Comparison of ENCODE assay signal across 19 cellular contexts in the genomic region with DNA sequence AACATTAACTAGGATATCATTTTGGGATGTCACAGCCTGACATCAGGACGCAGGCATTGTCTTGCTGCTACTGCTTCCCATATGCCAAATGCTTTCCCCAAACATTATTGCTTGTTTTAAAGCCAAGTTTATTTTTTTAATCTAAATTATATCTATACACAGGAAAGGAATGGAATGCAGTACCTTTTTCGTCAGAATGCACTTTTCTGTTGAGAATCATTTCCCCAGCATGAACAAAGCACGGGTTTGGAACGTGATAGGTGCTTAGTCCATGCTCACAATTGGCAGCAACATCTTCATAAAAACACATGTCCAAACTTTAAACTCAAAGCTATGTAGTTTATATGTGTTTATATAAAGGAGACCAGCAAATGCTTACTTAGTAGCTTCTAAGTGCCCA.
"Had no signal": no experiment of that assay in that cellular context is flagged by ENCODE, and none has a peak within 500 bp of the region (broad histone marks: within the 10 kb centered on the region; RNA-seq: fewer than 3 reads in every experiment).

No MANE protein-coding gene starts in this region.

- H3K27ac ChIP-seq: colonic mucosa, esophagus squamous epithelium, gastrocnemius medialis, left ventricle myocardium inferior, thoracic aorta, upper lobe of left lung, VCaP had no signal

- H3K9me3 ChIP-seq: colonic mucosa, esophagus squamous epithelium, gastrocnemius medialis, left ventricle myocardium inferior, spleen, thoracic aorta, upper lobe of left lung had no signal

- H3K27ac Mint-ChIP-seq: activated CD4-positive, alpha-beta T cell treated with anti-CD3 and anti-CD28 coated beads, Interleukin-2, amount 10 ng/mL, durations not matched to agents 7 days and 5 days; activated naive CD8-positive, alpha-beta T cell; progenitor cell of endocrine pancreas had no signal

- H3K4me3 Mint-ChIP-seq: activated CD4-positive, alpha-beta T cell treated with anti-CD3 and anti-CD28 coated beads, Interleukin-2, amount 10 ng/mL, durations not matched to agents 7 days and 5 days; activated CD8-positive, alpha-beta T cell treated with anti-CD3 and anti-CD28 coated beads, Interleukin-2, amount 10 ng/mL, durations not matched to agents 7 days and 5 days; activated naive CD8-positive, alpha-beta T cell; natural killer cell; stimulated activated naive CD8-positive, alpha-beta T cell treated with anti-CD3 and anti-CD28 coated beads, Interleukin-15, amount 100 ng/mL, for 72 hours had no signal

- H3K36me3 Mint-ChIP-seq: natural killer cell had no signal

- H3K4me3 ChIP-seq: colonic mucosa, esophagus squamous epithelium, gastrocnemius medialis, left ventricle myocardium inferior, spleen, thoracic aorta, upper lobe of left lung had no signal

- DNase-seq: activated CD4-positive, alpha-beta T cell treated with anti-CD3 and anti-CD28 coated beads, Interleukin-2, amount 10 ng/mL, durations not matched to agents 7 days and 5 days; activated CD4-positive, CD25-positive, alpha-beta regulatory T cell treated with anti-CD3 and anti-CD28 coated beads, Interleukin-2, amount 50 U/mL, for 72 hours; activated CD8-positive, alpha-beta T cell treated with anti-CD3 and anti-CD28 coated beads, Interleukin-2, amount 10 ng/mL, durations not matched to agents 7 days and 5 days; activated naive CD4-positive, alpha-beta T cell; amniotic stem cell; colonic mucosa; esophagus squamous epithelium; gastrocnemius medialis; head of caudate nucleus; hypothalamus; left ventricle myocardium inferior; natural killer cell; spleen; stimulated activated naive CD8-positive, alpha-beta T cell treated with anti-CD3 and anti-CD28 coated beads, Interleukin-15, amount 100 ng/mL, for 72 hours; upper lobe of left lung had no signal

- H3K36me3 ChIP-seq: colonic mucosa, esophagus squamous epithelium, gastrocnemius medialis, left ventricle myocardium inferior, thoracic aorta, upper lobe of left lung had no signal

- H3K27me3 Mint-ChIP-seq: activated CD4-positive, alpha-beta T cell treated with anti-CD3 and anti-CD28 coated beads, Interleukin-2, amount 10 ng/mL, durations not matched to agents 7 days and 5 days; activated naive CD8-positive, alpha-beta T cell; progenitor cell of endocrine pancreas; stimulated activated naive CD8-positive, alpha-beta T cell treated with anti-CD3 and anti-CD28 coated beads, Interleukin-15, amount 100 ng/mL, for 72 hours had no signal

- H3K27me3 ChIP-seq: colonic mucosa, esophagus squamous epithelium, gastrocnemius medialis, spleen, upper lobe of left lung had no signal

- H3K4me1 ChIP-seq: colonic mucosa had no signal

- ATAC-seq: activated CD8-positive, alpha-beta T cell treated with anti-CD3 and anti-CD28 coated beads, Interleukin-2, amount 10 ng/mL, durations not matched to agents 7 days and 5 days; gastrocnemius medialis; natural killer cell had no signal

- H3K9me3 Mint-ChIP-seq: activated CD4-positive, alpha-beta T cell treated with anti-CD3 and anti-CD28 coated beads, Interleukin-2, amount 10 ng/mL, durations not matched to agents 7 days and 5 days; natural killer cell; stimulated activated naive CD8-positive, alpha-beta T cell treated with anti-CD3 and anti-CD28 coated beads, Interleukin-15, amount 100 ng/mL, for 72 hours had no signal
